1 cellular context compared by ENCODE assay signal in the genomic region with DNA sequence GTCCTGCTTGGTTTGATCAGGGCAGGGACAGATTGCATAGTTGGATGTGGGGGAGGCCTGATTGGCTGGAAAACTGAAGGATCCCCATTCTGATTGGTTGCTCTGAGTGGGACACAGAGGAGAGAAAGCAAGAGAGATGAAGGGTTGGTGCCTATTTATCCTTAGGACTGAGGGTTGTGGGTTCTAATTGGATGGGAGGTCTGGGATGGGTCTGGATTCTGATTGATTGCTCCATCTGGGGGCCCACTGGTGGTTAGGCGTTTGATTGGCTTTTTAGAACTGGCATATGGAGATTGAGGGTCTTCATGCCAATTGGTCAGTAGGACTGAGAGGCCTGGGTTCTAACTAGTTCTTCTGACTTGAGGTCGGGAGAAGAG.
TF ChIP-seq lines count a peak whose summit lies in the region.

No MANE protein-coding gene starts in this region.

TF ChIP-seq in IMR-90, 13 proteins besides CTCF, POLR2A, EP300 and RAD21:
- TF ChIP-seq MAZ (IDR thresholded peaks at IDR 0.05; ENCODE audit: borderline replicate concordance, low read depth, low read length) (no peak), SMC3 (IDR thresholded peaks at IDR 0.05; ENCODE audit: low read depth, low read length) (no peak), BHLHE40 (IDR thresholded peaks at IDR 0.05; ENCODE audit: low read depth, low read length) (no peak), RCOR1 (IDR thresholded peaks at IDR 0.05; ENCODE audit: insufficient replicate concordance, low read length) (no peak), NFE2L2 (IDR thresholded peaks at IDR 0.05; ENCODE audit: low read depth, low read length) (no peak)
- TF ChIP-seq, protein P1, sequence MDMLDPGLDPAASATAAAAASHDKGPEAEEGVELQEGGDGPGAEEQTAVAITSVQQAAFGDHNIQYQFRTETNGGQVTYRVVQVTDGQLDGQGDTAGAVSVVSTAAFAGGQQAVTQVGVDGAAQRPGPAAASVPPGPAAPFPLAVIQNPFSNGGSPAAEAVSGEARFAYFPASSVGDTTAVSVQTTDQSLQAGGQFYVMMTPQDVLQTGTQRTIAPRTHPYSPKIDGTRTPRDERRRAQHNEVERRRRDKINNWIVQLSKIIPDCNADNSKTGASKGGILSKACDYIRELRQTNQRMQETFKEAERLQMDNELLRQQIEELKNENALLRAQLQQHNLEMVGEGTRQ (IDR thresholded peaks at IDR 0.05; ENCODE audit: low read depth, low read length): no peak
